8 cellular contexts compared by ENCODE assay signal in the genomic region with DNA sequence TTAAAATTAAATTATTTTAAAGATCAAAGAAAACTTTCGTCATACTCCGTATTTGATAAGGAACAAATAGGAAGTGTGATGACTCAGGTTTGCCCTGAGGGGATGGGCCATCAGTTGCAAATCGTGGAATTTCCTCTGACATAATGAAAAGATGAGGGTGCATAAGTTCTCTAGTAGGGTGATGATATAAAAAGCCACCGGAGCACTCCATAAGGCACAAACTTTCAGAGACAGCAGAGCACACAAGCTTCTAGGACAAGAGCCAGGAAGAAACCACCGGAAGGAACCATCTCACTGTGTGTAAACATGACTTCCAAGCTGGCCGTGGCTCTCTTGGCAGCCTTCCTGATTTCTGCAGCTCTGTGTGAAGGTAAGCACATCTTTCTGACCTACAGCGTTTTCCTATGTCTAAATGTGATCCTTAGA. TPM values are rescaled to one million over a fixed set of nuclear protein-coding genes. Genes with fewer than 3 reads are reported as not detected.
DNase-seq lines count a peak whose midpoint lies in the region; TF ChIP-seq lines count a peak whose summit lies in the region.

TSS of gene CXCL8 (plus strand) at position 217 of the 426 bp plus-strand sequence. CDS start at position 307, 90 bp downstream.

- peaks cover 7% of the 10 kb centered on the region for H3K4me1 ChIP-seq in SJSA1 (replicated peaks)
- H3K4me1 ChIP-seq in prostate gland (replicated peaks) = no peaks in the 10 kb centered on the region

- TF ChIP-seq POLR2A in prostate gland (IDR thresholded peaks at IDR 0.05) = no peak

- H3K27ac ChIP-seq in SJSA1 (peak within 1 kb of the TSS; percentile 25; the same call in 1 of the 2 replicates), prostate gland (peak within 1 kb of the TSS in 1 of 2 donors; percentile 0)

- H3K9me3 ChIP-seq in SJSA1 (replicated peaks) (no peaks in the 10 kb centered on the region), prostate gland (no peaks in the 10 kb centered on the region)

- POLR2A ChIA-PET in GM10248 (lab: Yijun Ruan, JAX) = no interaction called here

- no peak for TF ChIP-seq CTCF in fibroblast of pulmonary artery (IDR thresholded peaks at IDR 0.05; ENCODE audit: low read length, missing control alignments)
- TF ChIP-seq CTCF in prostate gland (IDR thresholded peaks at IDR 0.05) = no peak
- TF ChIP-seq CTCF in GM10248 (IDR thresholded peaks at IDR 0.05; ENCODE audit: control extremely low read depth, extremely low read depth, low read depth, missing control alignments) = no peak

- peak; percentile 94 for DNase-seq in EL
- DNase-seq in HT1080 (ENCODE audit: low read depth) = peak; percentile 99
- peak; percentile 73 to 80 for DNase-seq in SJSA1 (ENCODE audit: low read depth in 1 of 2, low spot score in 2 of 2)
- DNase-seq in fibroblast of pulmonary artery (ENCODE audit: low read depth) = peak; percentile 96
- DNase-seq in prostate gland (ENCODE audit: low spot score) = peak; percentile 95
- no peak for DNase-seq in GM10248 (ENCODE audit: extremely low spot score)
- DNase-seq in NCI-H446 treated with DMSO at 0.1 percent for 48 hours (lab: John Stamatoyannopoulos, UW) = no peak
- no peak for DNase-seq in activated naive CD4-positive, alpha-beta T cell treated with Interleukin-2 at 50 U/mL for 16 hours

- no peak within 1 kb of the TSS for H3K4me3 ChIP-seq in SJSA1
- H3K4me3 ChIP-seq in fibroblast of pulmonary artery (replicated peaks; ENCODE audit: low read depth, low read length) = peak within 1 kb of the TSS; percentile 52
- H3K4me3 ChIP-seq in prostate gland = no peak within 1 kb of the TSS

- 5% methylated on average over 7 of the region's 7 CpGs for WGBS in prostate gland

- intact Hi-C loops in prostate gland (cut with DNase I) = no loop called here

- H3K27me3 ChIP-seq in SJSA1 (replicated peaks) (no peaks in the 10 kb centered on the region), prostate gland (replicated peaks; ENCODE audit: insufficient read depth) (no peaks in the 10 kb centered on the region)

- CTCF ChIA-PET in GM10248 (lab: Yijun Ruan, JAX) = interaction anchor here (1.0 kb wide), 1 partner anchor 10 kb away, joined by 4 read pairs; no protein-coding TSS in a partner anchor

- H3K36me3 ChIP-seq in SJSA1 (peaks cover 4% of the 10 kb centered on the region; the same call in 1 of the 2 replicates), prostate gland (no peaks in the 10 kb centered on the region)

RNA-seq across cellular contexts. Expression of gene CXCL8, which starts in this region (rescaled TPM):
- total RNA-seq in HT1080 (2014; rRNA removed; shearing (Covaris generic)) = 9.4 and 12.9 TPM in 2 replicates
- 18.9 and 21.9 TPM in 2 replicates for polyA plus RNA-seq in HT1080 (2015; cell fraction: cytosol; rRNA removed)
- polyA plus RNA-seq in HT1080 (2015; cell fraction: nucleus; rRNA removed) = 19.1 and 25.1 TPM in 2 replicates
- total RNA-seq in SJSA1 (2014; rRNA removed; shearing (Covaris generic)) = 19.7 and 26.4 TPM in 2 replicates
- 10 to 100 TPM in 1 of 2 donors, not detected in 1; 15.2 TPM for total RNA-seq in prostate gland

Comparison
In these comparisons a context has a peak if more than half of its experiments do, and no peak if none do; other contexts are left out.
1. DNase-seq: peak in EL (single experiment), HT1080 (single experiment), SJSA1 (2 of 2), fibroblast of pulmonary artery (single experiment) and prostate gland (single experiment); none in GM10248 (single experiment), NCI-H446 treated with DMSO at 0.1 percent for 48 hours (single experiment) and activated naive CD4-positive, alpha-beta T cell treated with Interleukin-2 at 50 U/mL for 16 hours (single experiment).